14 cellular contexts compared by ENCODE assay signal in the genomic region with DNA sequence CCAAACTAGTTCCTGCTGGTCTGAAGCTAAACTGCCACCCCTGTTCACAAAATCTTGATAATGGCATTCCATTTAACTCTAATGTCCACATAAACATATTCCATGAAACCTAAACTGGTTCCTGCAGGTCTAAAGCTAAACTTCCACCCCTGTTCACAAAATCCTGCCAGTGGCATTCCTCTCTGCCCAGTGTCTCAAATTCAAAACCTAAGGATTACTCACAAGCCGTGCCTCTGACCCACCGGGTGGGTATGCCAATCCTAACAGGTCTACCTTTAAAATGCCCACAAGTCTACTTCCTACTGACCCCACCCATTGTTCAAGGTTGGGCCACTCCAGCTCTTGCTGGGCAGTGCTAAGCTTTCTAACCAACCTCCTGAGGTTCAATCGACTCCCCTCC.
DNase-seq lines count a peak whose midpoint lies in the region; ATAC-seq and TF ChIP-seq lines count a peak whose summit lies in the region.
"Had no signal": no experiment of that assay in that cellular context is flagged by ENCODE, and none has a peak within 500 bp of the region (broad histone marks: within the 10 kb centered on the region; RNA-seq: fewer than 3 reads in every experiment).

No MANE protein-coding gene starts in this region.

- H3K4me3 Mint-ChIP-seq in MCF 10A (ENCODE audit: unreplicated experiment) (no peak overlapping the region), type B pancreatic cell (peak overlapping the region; percentile 53)
- no peak overlapping the region for H3K4me3 Mint-ChIP-seq in activated CD8-positive, alpha-beta memory T cell treated with anti-CD3 and anti-CD28 coated beads, Interleukin-2, amount 10 ng/mL, durations not matched to agents 7 days and 5 days
- H3K4me3 Mint-ChIP-seq: activated CD8-positive, alpha-beta T cell treated with anti-CD3 and anti-CD28 coated beads, Interleukin-2, amount 10 ng/mL, durations not matched to agents 7 days and 5 days; activated naive CD4-positive, alpha-beta T cell treated with anti-CD3 and anti-CD28 coated beads, Interleukin-2, amount 10 ng/mL, durations not matched to agents 7 days and 5 days had no signal

- H3K9me3 Mint-ChIP-seq in MCF 10A (ENCODE audit: unreplicated experiment) (no peaks in the 10 kb centered on the region), type B pancreatic cell (no peaks in the 10 kb centered on the region)
- no peaks in the 10 kb centered on the region for H3K9me3 Mint-ChIP-seq in activated CD8-positive, alpha-beta memory T cell treated with anti-CD3 and anti-CD28 coated beads, Interleukin-2, amount 10 ng/mL, durations not matched to agents 7 days and 5 days (ENCODE audit: low read depth)
- H3K9me3 Mint-ChIP-seq: activated naive CD4-positive, alpha-beta T cell treated with anti-CD3 and anti-CD28 coated beads, Interleukin-2, amount 10 ng/mL, durations not matched to agents 7 days and 5 days had no signal

- POLR2A ChIA-PET in MCF 10A (lab: Yijun Ruan, JAX) = interaction anchor here (0.6 kb wide), 1 partner anchor 218 kb away, joined by 3 read pairs; no protein-coding TSS in a partner anchor

- H3K9me3 ChIP-seq in breast epithelium (no peaks in the 10 kb centered on the region), mucosa of rectum (ENCODE audit: control insufficient read depth in 2 of 2, low read length in 2 of 2) (no peaks in the 10 kb centered on the region)

- H3K27ac ChIP-seq in breast epithelium (peak overlapping the region in 1 of 2 donors; percentile 3), mucosa of rectum (ENCODE audit: low read depth in 2 of 2, low read length in 2 of 2) (peak overlapping the region; percentile 2 to 11)

- in situ Hi-C loops in T47D (cut with HindIII; ENCODE audit: low pct_unique_long_range_greater_than_20kb, low sequenced_read_pairs) = no loop called here

- H3K4me3 ChIP-seq in breast epithelium (no peak overlapping the region), mucosa of rectum (ENCODE audit: low read length in 2 of 2) (no peak overlapping the region)

- intact Hi-C loops in MCF 10A (cut with micrococcal nuclease) (no loop called here), breast epithelium (cut with DNase I; ENCODE audit: low total_unique reads) (no loop called here)

- CTCF ChIA-PET in MCF 10A (lab: Yijun Ruan, JAX) = interaction anchor here (0.6 kb wide), 1 partner anchor 76 kb away, joined by 3 read pairs; no protein-coding TSS in a partner anchor
- CTCF ChIA-PET in activated CD8-positive, alpha-beta memory T cell treated with anti-CD3 and anti-CD28 coated beads, Interleukin-2, amount 10 ng/mL, durations not matched to agents 7 days and 5 days (lab: Charles Lee) = no interaction called here

- H3K36me3 Mint-ChIP-seq in MCF 10A (ENCODE audit: insufficient read depth, unreplicated experiment) (peaks cover 9% of the 10 kb centered on the region), type B pancreatic cell (peaks cover 7% of the 10 kb centered on the region)
- H3K36me3 Mint-ChIP-seq in activated CD8-positive, alpha-beta memory T cell treated with anti-CD3 and anti-CD28 coated beads, Interleukin-2, amount 10 ng/mL, durations not matched to agents 7 days and 5 days = no peaks in the 10 kb centered on the region
- H3K36me3 Mint-ChIP-seq: activated naive CD4-positive, alpha-beta T cell treated with anti-CD3 and anti-CD28 coated beads, Interleukin-2, amount 10 ng/mL, durations not matched to agents 7 days and 5 days had no signal

- H3K4me1 Mint-ChIP-seq in MCF 10A (ENCODE audit: insufficient read depth, unreplicated experiment) (peaks cover 15% of the 10 kb centered on the region), type B pancreatic cell (ENCODE audit: unreplicated experiment) (peaks cover 88% of the 10 kb centered on the region)
- no peaks in the 10 kb centered on the region for H3K4me1 Mint-ChIP-seq in activated CD8-positive, alpha-beta memory T cell treated with anti-CD3 and anti-CD28 coated beads, Interleukin-2, amount 10 ng/mL, durations not matched to agents 7 days and 5 days
- H3K4me1 Mint-ChIP-seq: activated naive CD4-positive, alpha-beta T cell treated with anti-CD3 and anti-CD28 coated beads, Interleukin-2, amount 10 ng/mL, durations not matched to agents 7 days and 5 days had no signal

- no peaks in the 10 kb centered on the region for H3K27me3 Mint-ChIP-seq in MCF 10A (ENCODE audit: insufficient read depth, unreplicated experiment)
- no peaks in the 10 kb centered on the region for H3K27me3 Mint-ChIP-seq in type B pancreatic cell
- H3K27me3 Mint-ChIP-seq in activated CD8-positive, alpha-beta memory T cell treated with anti-CD3 and anti-CD28 coated beads, Interleukin-2, amount 10 ng/mL, durations not matched to agents 7 days and 5 days = no peaks in the 10 kb centered on the region
- H3K27me3 Mint-ChIP-seq: activated naive CD4-positive, alpha-beta T cell treated with anti-CD3 and anti-CD28 coated beads, Interleukin-2, amount 10 ng/mL, durations not matched to agents 7 days and 5 days had no signal

- BruUV-seq in MCF 10A (replicated peaks; lab: Mats Ljungman, UMichigan) = no TSS peak

- no peaks in the 10 kb centered on the region for H3K27me3 ChIP-seq in breast epithelium
- H3K27me3 ChIP-seq in mucosa of rectum (ENCODE audit: control insufficient read depth in 2 of 2, insufficient read depth in 2 of 2, low read length in 2 of 2) = no peaks in the 10 kb centered on the region

- H3K36me3 ChIP-seq in breast epithelium (no peaks in the 10 kb centered on the region), mucosa of rectum (ENCODE audit: control insufficient read depth in 2 of 2, insufficient read depth in 2 of 2, low read length in 2 of 2) (no peaks in the 10 kb centered on the region)

- TF ChIP-seq POLR2A in breast epithelium (IDR thresholded peaks at IDR 0.05) = no peak

- TF ChIP-seq CTCF in MCF 10A (IDR thresholded peaks at IDR 0.05; ENCODE audit: unreplicated experiment) = no peak
- TF ChIP-seq CTCF in breast epithelium (IDR thresholded peaks at IDR 0.05) = no peak
- TF ChIP-seq CTCF in type B pancreatic cell (conservative IDR thresholded peaks at IDR 0.05) = no peak

- peak overlapping the region; percentile 35 for H3K27ac Mint-ChIP-seq in MCF 10A (ENCODE audit: low read depth, unreplicated experiment)
- H3K27ac Mint-ChIP-seq in type B pancreatic cell = peak overlapping the region; percentile 56
- H3K27ac Mint-ChIP-seq in activated CD8-positive, alpha-beta memory T cell treated with anti-CD3 and anti-CD28 coated beads, Interleukin-2, amount 10 ng/mL, durations not matched to agents 7 days and 5 days = no peak overlapping the region
- H3K27ac Mint-ChIP-seq: activated CD8-positive, alpha-beta T cell treated with anti-CD3 and anti-CD28 coated beads, Interleukin-2, amount 10 ng/mL, durations not matched to agents 7 days and 5 days; activated naive CD4-positive, alpha-beta T cell treated with anti-CD3 and anti-CD28 coated beads, Interleukin-2, amount 10 ng/mL, durations not matched to agents 7 days and 5 days had no signal

- no peak for DNase-seq in MCF 10A (ENCODE audit: unreplicated experiment)
- DNase-seq in breast epithelium (ENCODE audit: low spot score in 2 of 2) = no peak
- peak; percentile 74 to 81 for DNase-seq in T47D (ENCODE audit: low read depth in 1 of 2, low spot score in 1 of 2)
- DNase-seq in type B pancreatic cell (ENCODE audit: extremely low spot score, unreplicated experiment) = no peak
- no peak for DNase-seq in 8988T
- DNase-seq in activated CD8-positive, alpha-beta memory T cell treated with anti-CD3 and anti-CD28 coated beads, Interleukin-2, amount 10 ng/mL, durations not matched to agents 7 days and 5 days = no peak
- DNase-seq: activated CD8-positive, alpha-beta T cell treated with anti-CD3 and anti-CD28 coated beads, Interleukin-2, amount 10 ng/mL, durations not matched to agents 7 days and 5 days; activated naive CD4-positive, alpha-beta T cell treated with anti-CD3 and anti-CD28 coated beads, Interleukin-2, amount 10 ng/mL, durations not matched to agents 7 days and 5 days; DND-41; glutamatergic neuron; NCI-H1092; NCI-H524 treated with DMSO at 0.1 percent for 48 hours had no signal

- H3K4me1 ChIP-seq in breast epithelium (no peaks in the 10 kb centered on the region), mucosa of rectum (ENCODE audit: control insufficient read depth in 2 of 2, insufficient read depth in 2 of 2, low read length in 2 of 2) (peaks cover 35 to 48% of the 10 kb centered on the region in 2 donors)

- no peak overlapping the region for H3K9ac ChIP-seq in mucosa of rectum (ENCODE audit: low read depth in 1 of 2, low read length in 2 of 2)

- ATAC-seq in activated CD8-positive, alpha-beta memory T cell treated with anti-CD3 and anti-CD28 coated beads, Interleukin-2, amount 10 ng/mL, durations not matched to agents 7 days and 5 days = no peak
- no peak for ATAC-seq in HG02970 (IDR thresholded peaks at IDR 0.05; ENCODE audit: low FRiP score, unreplicated experiment)
- ATAC-seq: activated CD8-positive, alpha-beta T cell treated with anti-CD3 and anti-CD28 coated beads, Interleukin-2, amount 10 ng/mL, durations not matched to agents 7 days and 5 days had no signal

Comparison
In these comparisons a context has a peak if more than half of its experiments do, and no peak if none do; other contexts are left out.
1. DNase-seq: peak in T47D (2 of 2); none in MCF 10A (single experiment), breast epithelium (0 of 2), type B pancreatic cell (single experiment), 8988T (single experiment) and activated CD8-positive, alpha-beta memory T cell treated with anti-CD3 and anti-CD28 coated beads, Interleukin-2, amount 10 ng/mL, durations not matched to agents 7 days and 5 days (single experiment).